In genomic region chr15:61537337-61537736, GRCh38 we compare ENCODE assay signal across 21 cellular contexts.
"Had no signal": no experiment of that assay in that cellular context is flagged by ENCODE, and none has a peak within 500 bp of the region (broad histone marks: within the 10 kb centered on the region; RNA-seq: fewer than 3 reads in every experiment).

No MANE protein-coding gene starts in this region.

- FAIRE-seq: colon, endothelial cell of umbilical vein, frontal cortex, islet of Langerhans, keratinocyte had no signal

- H3K27me3 ChIP-seq: esophagus muscularis mucosa, left lung had no signal

- H3K27ac ChIP-seq: coronary artery, dorsolateral prefrontal cortex, esophagus muscularis mucosa, foreskin keratinocyte, gastroesophageal sphincter, heart right ventricle, left lung, lower lobe of right lung had no signal

- ATAC-seq: foreskin keratinocyte, gastroesophageal sphincter, heart right ventricle, left cardiac atrium, left lung, left ventricle myocardium superior, lower lobe of right lung had no signal

- H3K36me3 ChIP-seq: esophagus muscularis mucosa, gastroesophageal sphincter, heart right ventricle, left lung, lower lobe of right lung had no signal

- H3K9me3 ChIP-seq: esophagus muscularis mucosa, gastroesophageal sphincter, heart right ventricle, left lung, lower lobe of right lung had no signal

- H3K4me1 ChIP-seq: esophagus muscularis mucosa, foreskin keratinocyte, gastroesophageal sphincter, heart right ventricle, left lung, lower lobe of right lung had no signal

- H3K4me3 ChIP-seq: coronary artery, dorsolateral prefrontal cortex, esophagus muscularis mucosa, gastroesophageal sphincter, heart right ventricle, left lung, lower lobe of right lung had no signal

- DNase-seq: dermis blood vessel endothelial cell; dorsolateral prefrontal cortex; effector CD4-positive, alpha-beta T cell; effector memory CD4-positive, alpha-beta T cell; foreskin keratinocyte; heart right ventricle; hippocampal formation; left cardiac atrium; left lung; left ventricle myocardium superior; lower lobe of right lung; mesenchymal stem cell; midbrain had no signal
